ENCODE assay signal across 24 cellular contexts in the genomic region with DNA sequence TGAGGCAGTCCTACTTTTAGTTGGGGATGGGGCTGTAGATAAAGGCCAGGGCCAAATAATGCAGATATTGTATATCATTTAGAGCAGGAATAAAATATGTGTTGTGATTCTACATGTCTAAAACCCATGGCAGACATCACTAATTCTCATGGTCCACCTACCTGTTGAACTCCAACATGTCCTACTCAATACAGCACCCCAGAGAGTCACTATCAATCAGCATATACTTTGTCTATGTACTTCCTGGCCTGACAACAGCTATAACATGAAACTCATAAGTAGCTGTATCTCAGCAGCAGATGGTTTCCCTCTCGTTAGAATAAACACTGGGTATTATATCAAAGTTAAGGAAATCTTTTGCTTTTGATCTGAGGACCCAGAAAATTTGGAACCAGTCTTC. TPM values are rescaled to one million over a fixed set of nuclear protein-coding genes. Genes with fewer than 3 reads are reported as not detected.
"Had no signal": no experiment of that assay in that cellular context is flagged by ENCODE, and none has a peak within 500 bp of the region (broad histone marks: within the 10 kb centered on the region; RNA-seq: fewer than 3 reads in every experiment).

No MANE protein-coding gene starts in this region.

- H3K27ac Mint-ChIP-seq: activated CD4-positive, alpha-beta memory T cell treated with anti-CD3 and anti-CD28 coated beads, Interleukin-2, amount 10 ng/mL, durations not matched to agents 7 days and 5 days; activated naive CD4-positive, alpha-beta T cell treated with anti-CD3 and anti-CD28 coated beads, Interleukin-2, amount 10 ng/mL, durations not matched to agents 7 days and 5 days; activated T-cell treated with anti-CD3 and anti-CD28 coated beads, Interleukin-2, amount 50 U/mL, for 24 hours had no signal

- H3K27me3 ChIP-seq: body of pancreas, esophagus squamous epithelium, transverse colon had no signal

- DNase-seq: activated CD4-positive, alpha-beta memory T cell treated with anti-CD3 and anti-CD28 coated beads, Interleukin-2, amount 10 ng/mL, durations not matched to agents 7 days and 5 days; activated naive CD4-positive, alpha-beta T cell treated with anti-CD3 and anti-CD28 coated beads, Interleukin-2, amount 10 ng/mL, durations not matched to agents 7 days and 5 days; activated T-cell treated with anti-CD3 and anti-CD28 coated beads, Interleukin-2, amount 50 U/mL, for 24 hours; amniotic stem cell; body of pancreas; central memory CD4-positive, alpha-beta T cell; esophagus squamous epithelium; glutamatergic neuron; hypothalamus; right cardiac atrium; stimulated activated CD4-positive, alpha-beta T cell treated with anti-CD3 and anti-CD28 coated beads, Interleukin-15, amount 100 ng/mL, for 24 hours; stimulated activated CD4-positive, alpha-beta T cell treated with anti-CD3 and anti-CD28 coated beads, Interleukin-4, amount 100 ng/mL, for 1 hour; stimulated activated naive B cell treated with anti-CD40 and anti-IgM and Interleukin-4, amounts not matched to agents 10 μg/mL and 1 μg/mL and 100 μg/mL, for 72 hours; substantia nigra; T1000; transverse colon had no signal

- H3K4me3 Mint-ChIP-seq: activated CD4-positive, alpha-beta memory T cell treated with anti-CD3 and anti-CD28 coated beads, Interleukin-2, amount 10 ng/mL, durations not matched to agents 7 days and 5 days; activated naive CD4-positive, alpha-beta T cell treated with anti-CD3 and anti-CD28 coated beads, Interleukin-2, amount 10 ng/mL, durations not matched to agents 7 days and 5 days; activated T-cell treated with anti-CD3 and anti-CD28 coated beads, Interleukin-2, amount 50 U/mL, for 24 hours; stimulated activated naive B cell treated with anti-CD40 and anti-IgM and Interleukin-4, amounts not matched to agents 10 μg/mL and 1 μg/mL and 100 μg/mL, for 72 hours had no signal

- H3K4me3 ChIP-seq: body of pancreas, coronary artery, esophagus squamous epithelium, prostate gland, skin epidermis, transverse colon had no signal

- H3K36me3 ChIP-seq: prostate gland had no signal

- H3K9me3 Mint-ChIP-seq: activated CD4-positive, alpha-beta memory T cell treated with anti-CD3 and anti-CD28 coated beads, Interleukin-2, amount 10 ng/mL, durations not matched to agents 7 days and 5 days; activated naive CD4-positive, alpha-beta T cell treated with anti-CD3 and anti-CD28 coated beads, Interleukin-2, amount 10 ng/mL, durations not matched to agents 7 days and 5 days; activated T-cell treated with anti-CD3 and anti-CD28 coated beads, Interleukin-2, amount 50 U/mL, for 24 hours; stimulated activated naive B cell treated with anti-CD40 and anti-IgM and Interleukin-4, amounts not matched to agents 10 μg/mL and 1 μg/mL and 100 μg/mL, for 72 hours had no signal

- H3K4me1 ChIP-seq: prostate gland had no signal

- H3K27me3 Mint-ChIP-seq: activated T-cell treated with anti-CD3 and anti-CD28 coated beads, Interleukin-2, amount 50 U/mL, for 24 hours had no signal

- H3K27ac ChIP-seq: body of pancreas, esophagus squamous epithelium, prostate gland, skin epidermis, transverse colon had no signal

- H3K9me3 ChIP-seq: body of pancreas, esophagus squamous epithelium, prostate gland, transverse colon had no signal

RNA-seq across cellular contexts. Expression of gene NCF2, which starts 29.5 kb away (rescaled TPM):
- total RNA-seq: fibroblast of villous mesenchyme had no signal

RNA-seq across cellular contexts. Expression of gene APOBEC4, which starts 33.4 kb away (rescaled TPM):
- total RNA-seq: activated CD4-positive, alpha-beta memory T cell treated with anti-CD3 and anti-CD28 coated beads, Interleukin-2, amount 10 ng/mL, durations not matched to agents 7 days and 5 days; body of pancreas; esophagus squamous epithelium; fibroblast of villous mesenchyme; kidney epithelial cell; lower leg skin; mesenteric fat pad; osteoblast had no signal
